ENCODE assay signal across 42 cellular contexts in the genomic region with DNA sequence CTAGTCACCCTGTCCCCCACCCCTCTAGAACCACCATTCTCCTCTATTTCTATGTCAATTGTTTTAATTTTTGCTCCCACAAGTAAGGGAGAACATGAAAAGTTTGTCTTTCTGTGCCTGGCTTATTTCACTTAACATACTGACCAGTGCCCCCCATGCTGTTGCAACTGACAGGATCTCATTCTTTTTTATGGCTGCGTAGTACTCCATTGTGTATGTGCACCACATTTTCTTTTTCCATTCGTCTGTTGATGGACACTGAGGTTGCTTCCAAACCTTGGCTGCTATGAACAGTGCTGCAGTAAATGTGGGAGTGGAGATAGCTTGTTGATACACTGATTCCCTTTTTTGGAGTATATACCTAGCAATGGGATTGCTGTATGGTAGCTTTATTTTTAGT. TPM values are rescaled to one million over a fixed set of nuclear protein-coding genes. Genes with fewer than 3 reads are reported as not detected.
"Had no signal": no experiment of that assay in that cellular context is flagged by ENCODE, and none has a peak within 500 bp of the region (broad histone marks: within the 10 kb centered on the region; RNA-seq: fewer than 3 reads in every experiment).

No MANE protein-coding gene starts in this region.

- H3K27me3 Mint-ChIP-seq: activated naive CD4-positive, alpha-beta T cell treated with anti-CD3 and anti-CD28 coated beads, Interleukin-2, amount 50 U/mL, for 24 hours; activated naive CD8-positive, alpha-beta T cell; activated naive CD8-positive, alpha-beta T cell treated with anti-CD3 and anti-CD28 coated beads for 36 hours; activated naive CD8-positive, alpha-beta T cell treated with anti-CD3 and anti-CD28 coated beads, Interleukin-2, amount 50 U/mL, for 24 hours; activated T-cell treated with anti-CD3 and anti-CD28 coated beads, Interleukin-2, amount 50 U/mL, for 24 hours; activated T-helper 17 cell treated with anti-CD3 and anti-CD28 coated beads, Interleukin-2, amount 50 U/mL, for 72 hours; central memory CD8-positive, alpha-beta T cell had no signal

- H3K9me3 ChIP-seq: adrenal gland, ascending aorta, body of pancreas, breast epithelium had no signal

- H3K9me3 Mint-ChIP-seq: activated naive CD4-positive, alpha-beta T cell treated with anti-CD3 and anti-CD28 coated beads, Interleukin-2, amount 50 U/mL, for 24 hours; activated naive CD4-positive, alpha-beta T cell treated with anti-CD3 and anti-CD28 coated beads, Interleukin-2, amount 50 U/mL, for 72 hours; activated naive CD8-positive, alpha-beta T cell treated with anti-CD3 and anti-CD28 coated beads, Interleukin-2, amount 10 ng/mL, durations not matched to agents 7 days and 5 days; activated naive CD8-positive, alpha-beta T cell treated with anti-CD3 and anti-CD28 coated beads, Interleukin-2, amount 50 U/mL, for 24 hours; activated T-cell treated with anti-CD3 and anti-CD28 coated beads, Interleukin-2, amount 50 U/mL, for 24 hours; activated T-cell treated with anti-CD3 and anti-CD28 coated beads, Interleukin-2, amount 50 U/mL, for 4 hours; activated T-helper 1 cell treated with anti-CD3 and anti-CD28 coated beads, Interleukin-12 subunit alpha, Interleukin-12 subunit beta, Interleukin-2, Interleukin-4 antibody, amounts not matched to agents 30 ng/mL and 10 ng/mL and 1 ng/mL, durations not matched to agents 14 hours and 24 hours and 36 hours; activated T-helper 17 cell treated with anti-CD3 and anti-CD28 coated beads, Interleukin-2, amount 50 U/mL, for 72 hours; activated T-helper 2 cell treated with anti-CD3 and anti-CD28 coated beads, Interferon-gamma antibody, Interleukin-2, Interleukin-4, amounts not matched to agents 10 μg/mL and 5 μg/mL and 100 μg/mL, durations not matched to agents 14 hours and 24 hours and 36 hours; central memory CD8-positive, alpha-beta T cell had no signal

- FAIRE-seq: astrocyte, bronchial epithelial cell had no signal

- H3K4me3 ChIP-seq: adrenal gland, ascending aorta, body of pancreas, breast epithelium, cardiac muscle cell had no signal

- H3K27me3 ChIP-seq: adrenal gland, ascending aorta, body of pancreas, brain microvascular endothelial cell, breast epithelium had no signal

- H3K4me1 Mint-ChIP-seq: activated naive CD4-positive, alpha-beta T cell treated with anti-CD3 and anti-CD28 coated beads, Interleukin-2, amount 10 ng/mL, durations not matched to agents 7 days and 5 days; activated naive CD8-positive, alpha-beta T cell treated with anti-CD3 and anti-CD28 coated beads for 36 hours; activated naive CD8-positive, alpha-beta T cell treated with anti-CD3 and anti-CD28 coated beads, Interleukin-2, amount 10 ng/mL, durations not matched to agents 7 days and 5 days; activated naive CD8-positive, alpha-beta T cell treated with anti-CD3 and anti-CD28 coated beads, Interleukin-2, amount 50 U/mL, for 24 hours; activated T-helper 17 cell treated with anti-CD3 and anti-CD28 coated beads, Interleukin-2, amount 50 U/mL, for 72 hours; brain; central memory CD8-positive, alpha-beta T cell had no signal

- H3K4me3 Mint-ChIP-seq: activated naive CD4-positive, alpha-beta T cell treated with anti-CD3 and anti-CD28 coated beads for 36 hours; activated naive CD4-positive, alpha-beta T cell treated with anti-CD3 and anti-CD28 coated beads, Interleukin-2, amount 10 ng/mL, durations not matched to agents 7 days and 5 days; activated naive CD4-positive, alpha-beta T cell treated with anti-CD3 and anti-CD28 coated beads, Interleukin-2, amount 50 U/mL, for 24 hours; activated naive CD8-positive, alpha-beta T cell; activated naive CD8-positive, alpha-beta T cell treated with anti-CD3 and anti-CD28 coated beads for 36 hours; activated naive CD8-positive, alpha-beta T cell treated with anti-CD3 and anti-CD28 coated beads, Interleukin-2, amount 10 ng/mL, durations not matched to agents 7 days and 5 days; activated naive CD8-positive, alpha-beta T cell treated with anti-CD3 and anti-CD28 coated beads, Interleukin-2, amount 50 U/mL, for 24 hours; activated T-cell treated with anti-CD3 and anti-CD28 coated beads, Interleukin-2, amount 50 U/mL, for 24 hours; activated T-cell treated with anti-CD3 and anti-CD28 coated beads, Interleukin-2, amount 50 U/mL, for 4 hours; activated T-cell treated with anti-CD3 and anti-CD28 coated beads, Interleukin-2, amount 50 U/mL, for 72 hours; activated T-helper 1 cell treated with anti-CD3 and anti-CD28 coated beads, Interleukin-12 subunit alpha, Interleukin-12 subunit beta, Interleukin-2, Interleukin-4 antibody, amounts not matched to agents 30 ng/mL and 10 ng/mL and 1 ng/mL, durations not matched to agents 14 hours and 24 hours and 36 hours; activated T-helper 17 cell treated with anti-CD3 and anti-CD28 coated beads, Interleukin-2, amount 50 U/mL, for 72 hours; brain; central memory CD8-positive, alpha-beta T cell had no signal

- H3K27ac Mint-ChIP-seq: activated naive CD4-positive, alpha-beta T cell treated with anti-CD3 and anti-CD28 coated beads for 36 hours; activated naive CD4-positive, alpha-beta T cell treated with anti-CD3 and anti-CD28 coated beads, Interleukin-2, amount 10 ng/mL, durations not matched to agents 7 days and 5 days; activated naive CD4-positive, alpha-beta T cell treated with anti-CD3 and anti-CD28 coated beads, Interleukin-2, amount 50 U/mL, for 24 hours; activated naive CD4-positive, alpha-beta T cell treated with anti-CD3 and anti-CD28 coated beads, Interleukin-2, amount 50 U/mL, for 72 hours; activated naive CD8-positive, alpha-beta T cell; activated naive CD8-positive, alpha-beta T cell treated with anti-CD3 and anti-CD28 coated beads for 36 hours; activated naive CD8-positive, alpha-beta T cell treated with anti-CD3 and anti-CD28 coated beads, Interleukin-2, amount 10 ng/mL, durations not matched to agents 7 days and 5 days; activated naive CD8-positive, alpha-beta T cell treated with anti-CD3 and anti-CD28 coated beads, Interleukin-2, amount 50 U/mL, for 24 hours; activated T-cell treated with anti-CD3 and anti-CD28 coated beads, Interleukin-2, amount 50 U/mL, for 24 hours; activated T-cell treated with anti-CD3 and anti-CD28 coated beads, Interleukin-2, amount 50 U/mL, for 72 hours; activated T-helper 1 cell treated with anti-CD3 and anti-CD28 coated beads, Interleukin-12 subunit alpha, Interleukin-12 subunit beta, Interleukin-2, Interleukin-4 antibody, amounts not matched to agents 30 ng/mL and 10 ng/mL and 1 ng/mL, durations not matched to agents 14 hours and 24 hours and 36 hours; activated T-helper 17 cell treated with anti-CD3 and anti-CD28 coated beads, Interleukin-2, amount 50 U/mL, for 72 hours; activated T-helper 2 cell treated with anti-CD3 and anti-CD28 coated beads, Interferon-gamma antibody, Interleukin-2, Interleukin-4, amounts not matched to agents 10 μg/mL and 5 μg/mL and 100 μg/mL, durations not matched to agents 14 hours and 24 hours and 36 hours; brain had no signal

- ATAC-seq: activated naive CD4-positive, alpha-beta T cell treated with anti-CD3 and anti-CD28 coated beads, Interleukin-2, amount 50 U/mL, for 72 hours; activated naive CD8-positive, alpha-beta T cell treated with anti-CD3 and anti-CD28 coated beads, Interleukin-2, amount 50 U/mL, for 24 hours; activated T-cell treated with anti-CD3 and anti-CD28 coated beads, Interleukin-2, amount 50 U/mL, for 4 hours; activated T-cell treated with anti-CD3 and anti-CD28 coated beads, Interleukin-2, amount 50 U/mL, for 72 hours; activated T-helper 17 cell treated with anti-CD3 and anti-CD28 coated beads, Interleukin-2, amount 50 U/mL, for 72 hours; body of pancreas had no signal

- H3K4me1 ChIP-seq: adrenal gland, ascending aorta, body of pancreas, breast epithelium had no signal

- H3K36me3 Mint-ChIP-seq: activated naive CD4-positive, alpha-beta T cell treated with anti-CD3 and anti-CD28 coated beads, Interleukin-2, amount 50 U/mL, for 24 hours; activated naive CD4-positive, alpha-beta T cell treated with anti-CD3 and anti-CD28 coated beads, Interleukin-2, amount 50 U/mL, for 72 hours; activated naive CD8-positive, alpha-beta T cell; activated naive CD8-positive, alpha-beta T cell treated with anti-CD3 and anti-CD28 coated beads for 36 hours; activated naive CD8-positive, alpha-beta T cell treated with anti-CD3 and anti-CD28 coated beads, Interleukin-2, amount 10 ng/mL, durations not matched to agents 7 days and 5 days; brain had no signal

- H3K36me3 ChIP-seq: adrenal gland, ascending aorta, brain microvascular endothelial cell, breast epithelium, cardiac muscle cell had no signal

- H3K27ac ChIP-seq: adrenal gland, ascending aorta, body of pancreas, brain microvascular endothelial cell, breast epithelium, cardiac muscle cell had no signal

- DNase-seq: activated effector memory CD4-positive, alpha-beta T cell treated with anti-CD3 and anti-CD28 coated beads, Interleukin-2, amount 50 U/mL, for 16 hours; activated effector memory CD4-positive, alpha-beta T cell treated with Interleukin-2 at 50 U/mL for 16 hours; activated gamma-delta T cell; activated gamma-delta T cell treated with Interleukin-2 at 50 U/mL for 16 hours; activated naive CD4-positive, alpha-beta T cell; activated naive CD4-positive, alpha-beta T cell treated with anti-CD3 and anti-CD28 coated beads for 36 hours; activated naive CD4-positive, alpha-beta T cell treated with anti-CD3 and anti-CD28 coated beads, Interleukin-2, amount 10 ng/mL, durations not matched to agents 7 days and 5 days; activated naive CD4-positive, alpha-beta T cell treated with anti-CD3 and anti-CD28 coated beads, Interleukin-2, amount 50 U/mL, for 16 hours; activated naive CD4-positive, alpha-beta T cell treated with Interleukin-2 at 50 U/mL for 16 hours; activated naive CD8-positive, alpha-beta T cell treated with anti-CD3 and anti-CD28 coated beads for 36 hours; activated naive CD8-positive, alpha-beta T cell treated with anti-CD3 and anti-CD28 coated beads, Interleukin-2, amount 10 ng/mL, durations not matched to agents 7 days and 5 days; activated naive CD8-positive, alpha-beta T cell treated with anti-CD3 and anti-CD28 coated beads, Interleukin-2, amount 50 U/mL, for 24 hours; activated T-cell treated with anti-CD3 and anti-CD28 coated beads, Interleukin-2, amount 50 U/mL, for 24 hours; activated T-cell treated with anti-CD3 and anti-CD28 coated beads, Interleukin-2, amount 50 U/mL, for 4 hours; activated T-cell treated with anti-CD3 and anti-CD28 coated beads, Interleukin-2, amount 50 U/mL, for 48 hours; activated T-cell treated with anti-CD3 and anti-CD28 coated beads, Interleukin-2, amount 50 U/mL, for 72 hours; amniotic stem cell; amygdala; anterior cingulate cortex; aorta; body of pancreas; brain microvascular endothelial cell; caudate nucleus; central memory CD4-positive, alpha-beta T cell; cerebellar nuclear complex had no signal

RNA-seq across cellular contexts. Expression of gene TERT, which starts 7.4 kb away (rescaled TPM):
- total RNA-seq: aorta, ascending aorta, body of pancreas, bronchial epithelial cell, cardiac septum, cerebellum, chondrocyte had no signal
- polyA plus RNA-seq: adrenal gland, aorta, cardiac muscle cell had no signal
